9 cellular contexts compared by ENCODE assay signal in genomic region chr7:92088266-92088665, GRCh38.
"Had no signal": no experiment of that assay in that cellular context is flagged by ENCODE, and none has a peak within 500 bp of the region (broad histone marks: within the 10 kb centered on the region; RNA-seq: fewer than 3 reads in every experiment).

No MANE protein-coding gene starts in this region.

- H3K4me1 ChIP-seq: HAP-1 had no signal

- H3K27ac Mint-ChIP-seq: HFFc6, IgD-negative memory B cell had no signal

- H3K4me3 Mint-ChIP-seq: HFFc6, IgD-negative memory B cell had no signal

- H3K27me3 Mint-ChIP-seq: IgD-negative memory B cell had no signal

- H3K9me3 Mint-ChIP-seq: HFFc6, IgD-negative memory B cell had no signal

- H2AFZ ChIP-seq: GM23248 had no signal

- DNase-seq: GM23248, GOT3, H7, HFFc6 had no signal

- H3K4me3 ChIP-seq: GM23248, HAP-1 had no signal

- H3K4me1 Mint-ChIP-seq: IgD-negative memory B cell had no signal

- H3K9ac ChIP-seq: GM23248 had no signal

- H3K27ac ChIP-seq: GM23248, HL-60 had no signal

- ATAC-seq: HCT116, HepG2 had no signal

- H3K9me3 ChIP-seq: HAP-1 had no signal
